21 cellular contexts compared by ENCODE assay signal in genomic region chr21:46181953-46182547, GRCh38. TPM values are rescaled to one million over a fixed set of nuclear protein-coding genes. Genes with fewer than 3 reads are reported as not detected.
DNase-seq lines count a peak whose midpoint lies in the region; ATAC-seq and TF ChIP-seq lines count a peak whose summit lies in the region.
"Had no signal": no experiment of that assay in that cellular context is flagged by ENCODE, and none has a peak within 500 bp of the region (broad histone marks: within the 10 kb centered on the region; RNA-seq: fewer than 3 reads in every experiment).

No MANE protein-coding gene starts in this region.

- H3K27me3 Mint-ChIP-seq in WTC11 (ENCODE audit: low read depth) (no peaks in the 10 kb centered on the region), mesothelial cell of epicardium (ENCODE audit: low read depth) (no peaks in the 10 kb centered on the region), type B pancreatic cell (no peaks in the 10 kb centered on the region)
- H3K27me3 Mint-ChIP-seq: brain, IgD-negative memory B cell had no signal

- intact Hi-C loops in cardiac septum (cut with DNase I), result no loop called here
- intact Hi-C loops in Right ventricle myocardium inferior (cut with DNase I), result no loop called here

- CTCF ChIA-PET in WTC11 (lab: Charles Lee), result interaction anchor here (1.2 to 2.0 kb wide), 4 partner anchors 9 to 39 kb away, joined by 3 to 8 read pairs (median 6); no protein-coding TSS in a partner anchor

- H3K4me3 Mint-ChIP-seq in WTC11, result peak overlapping the region; percentile 31; the same call in 1 of the 2 replicates
- H3K4me3 Mint-ChIP-seq in mesothelial cell of epicardium, result peak overlapping the region; percentile 49
- peak overlapping the region; percentile 65 for H3K4me3 Mint-ChIP-seq in type B pancreatic cell

- peaks cover 13% of the 10 kb centered on the region for H3K9me3 Mint-ChIP-seq in WTC11
- peaks cover 11% of the 10 kb centered on the region for H3K9me3 Mint-ChIP-seq in mesothelial cell of epicardium
- H3K9me3 Mint-ChIP-seq in type B pancreatic cell, result no peaks in the 10 kb centered on the region

- peaks cover 11% of the 10 kb centered on the region for H3K36me3 Mint-ChIP-seq in WTC11
- H3K36me3 Mint-ChIP-seq in mesothelial cell of epicardium, result peaks cover 12% of the 10 kb centered on the region
- peaks cover 7% of the 10 kb centered on the region for H3K36me3 Mint-ChIP-seq in type B pancreatic cell

- DNase-seq in cardiac septum (ENCODE audit: low spot score), result peak; percentile 53
- DNase-seq in Right ventricle myocardium inferior (ENCODE audit: missing footprints), result no peak
- no peak for DNase-seq in WTC11 (ENCODE audit: low spot score)
- DNase-seq in mesothelial cell of epicardium (ENCODE audit: low spot score in 2 of 2, unreplicated experiment in 2 of 2), result no peak
- DNase-seq in type B pancreatic cell (ENCODE audit: extremely low spot score, unreplicated experiment), result peak; percentile 70
- no peak for DNase-seq in COR-L47 (lab: John Stamatoyannopoulos, UW)
- no peak for DNase-seq in left lobe of liver (ENCODE audit: low spot score)
- DNase-seq: C1 segment of cervical spinal cord; effector memory CD4-positive, alpha-beta T cell; foreskin keratinocyte; NCI-H1105; NCI-H2081; NCI-H345; NCI-H748 treated with DMSO at 0.1 percent for 48 hours; stimulated activated CD4-positive, alpha-beta T cell treated with anti-CD3 and anti-CD28 coated beads, Interleukin-1b, Interleukin-23, amount 100 ng/mL, for 48 hours; substantia nigra had no signal

- ATAC-seq in Right ventricle myocardium inferior (no peak), WTC11 (no peak), GM18873 (IDR thresholded peaks at IDR 0.05; ENCODE audit: low FRiP score, unreplicated experiment) (no peak), left lobe of liver (no peak)
- ATAC-seq: foreskin keratinocyte, HCT116 had no signal

- H3K27ac Mint-ChIP-seq in WTC11 (no peak overlapping the region), mesothelial cell of epicardium (peak overlapping the region; percentile 16), type B pancreatic cell (no peak overlapping the region)

- TF ChIP-seq CTCF in WTC11 (IDR thresholded peaks at IDR 0.05) (no peak), mesothelial cell of epicardium (IDR thresholded peaks at IDR 0.05; ENCODE audit: unreplicated experiment) (no peak), type B pancreatic cell (conservative IDR thresholded peaks at IDR 0.05) (no peak)

- POLR2A ChIA-PET in WTC11 (lab: Charles Lee), result no interaction called here

- peaks cover 19% of the 10 kb centered on the region for H3K4me1 Mint-ChIP-seq in WTC11
- peaks cover 6% of the 10 kb centered on the region for H3K4me1 Mint-ChIP-seq in mesothelial cell of epicardium
- H3K4me1 Mint-ChIP-seq in type B pancreatic cell (ENCODE audit: unreplicated experiment), result peaks cover 4% of the 10 kb centered on the region

TF ChIP-seq in WTC11, 78 proteins besides CTCF, POLR2A, EP300 and RAD21 (continues in another document):
- no peak for TF ChIP-seq RORB (CRISPR knock-in tag; IDR thresholded peaks at IDR 0.05)
- no peak for TF ChIP-seq OVOL2 (CRISPR knock-in tag; IDR thresholded peaks at IDR 0.05; ENCODE audit: borderline replicate concordance)
- TF ChIP-seq ZNF281 (CRISPR knock-in tag; IDR thresholded peaks at IDR 0.05), result no peak
- TF ChIP-seq SOX15 (CRISPR knock-in tag; IDR thresholded peaks at IDR 0.05), result no peak
- TF ChIP-seq GABPB1 (CRISPR knock-in tag; IDR thresholded peaks at IDR 0.05), result no peak
- TF ChIP-seq ELF4 (CRISPR knock-in tag; IDR thresholded peaks at IDR 0.05; ENCODE audit: low read depth), result no peak
- TF ChIP-seq, protein P1, sequence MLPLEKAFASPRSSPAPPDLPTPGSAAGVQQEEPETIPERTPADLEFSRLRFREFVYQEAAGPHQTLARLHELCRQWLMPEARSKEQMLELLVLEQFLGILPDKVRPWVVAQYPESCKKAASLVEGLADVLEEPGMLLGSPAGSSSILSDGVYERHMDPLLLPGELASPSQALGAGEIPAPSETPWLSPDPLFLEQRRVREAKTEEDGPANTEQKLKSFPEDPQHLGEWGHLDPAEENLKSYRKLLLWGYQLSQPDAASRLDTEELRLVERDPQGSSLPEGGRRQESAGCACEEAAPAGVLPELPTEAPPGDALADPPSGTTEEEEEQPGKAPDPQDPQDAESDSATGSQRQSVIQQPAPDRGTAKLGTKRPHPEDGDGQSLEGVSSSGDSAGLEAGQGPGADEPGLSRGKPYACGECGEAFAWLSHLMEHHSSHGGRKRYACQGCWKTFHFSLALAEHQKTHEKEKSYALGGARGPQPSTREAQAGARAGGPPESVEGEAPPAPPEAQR (CRISPR knock-in tag; IDR thresholded peaks at IDR 0.05), result no peak
- no peak for TF ChIP-seq ZBTB43 (CRISPR knock-in tag; IDR thresholded peaks at IDR 0.05)
- TF ChIP-seq, protein P2, sequence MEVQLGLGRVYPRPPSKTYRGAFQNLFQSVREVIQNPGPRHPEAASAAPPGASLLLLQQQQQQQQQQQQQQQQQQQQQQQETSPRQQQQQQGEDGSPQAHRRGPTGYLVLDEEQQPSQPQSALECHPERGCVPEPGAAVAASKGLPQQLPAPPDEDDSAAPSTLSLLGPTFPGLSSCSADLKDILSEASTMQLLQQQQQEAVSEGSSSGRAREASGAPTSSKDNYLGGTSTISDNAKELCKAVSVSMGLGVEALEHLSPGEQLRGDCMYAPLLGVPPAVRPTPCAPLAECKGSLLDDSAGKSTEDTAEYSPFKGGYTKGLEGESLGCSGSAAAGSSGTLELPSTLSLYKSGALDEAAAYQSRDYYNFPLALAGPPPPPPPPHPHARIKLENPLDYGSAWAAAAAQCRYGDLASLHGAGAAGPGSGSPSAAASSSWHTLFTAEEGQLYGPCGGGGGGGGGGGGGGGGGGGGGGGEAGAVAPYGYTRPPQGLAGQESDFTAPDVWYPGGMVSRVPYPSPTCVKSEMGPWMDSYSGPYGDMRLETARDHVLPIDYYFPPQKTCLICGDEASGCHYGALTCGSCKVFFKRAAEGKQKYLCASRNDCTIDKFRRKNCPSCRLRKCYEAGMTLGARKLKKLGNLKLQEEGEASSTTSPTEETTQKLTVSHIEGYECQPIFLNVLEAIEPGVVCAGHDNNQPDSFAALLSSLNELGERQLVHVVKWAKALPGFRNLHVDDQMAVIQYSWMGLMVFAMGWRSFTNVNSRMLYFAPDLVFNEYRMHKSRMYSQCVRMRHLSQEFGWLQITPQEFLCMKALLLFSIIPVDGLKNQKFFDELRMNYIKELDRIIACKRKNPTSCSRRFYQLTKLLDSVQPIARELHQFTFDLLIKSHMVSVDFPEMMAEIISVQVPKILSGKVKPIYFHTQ (CRISPR knock-in tag; IDR thresholded peaks at IDR 0.05), result no peak

RNA-seq across cellular contexts. Expression of gene SPATC1L, which starts 2.2 kb away (rescaled TPM):
- total RNA-seq in cardiac septum, result 7.3 TPM
- 7.7 TPM for total RNA-seq in Right ventricle myocardium inferior
- 56.5 to 61.7 TPM (median 57.6 TPM) in 3 replicates for total RNA-seq in WTC11 (2021)
- total RNA-seq in mesothelial cell of epicardium, result 27.5 to 28.1 TPM (median 27.6 TPM) in 3 replicates
- 18.5 and 24.7 TPM in 2 replicates for total RNA-seq in type B pancreatic cell (ENCODE audit: low replicate concordance)
- total RNA-seq in left lobe of liver, result 0.40 TPM

RNA-seq across cellular contexts. Expression of gene FTCD, which starts 26.7 kb away (rescaled TPM):
- total RNA-seq in cardiac septum (0.83 TPM), Right ventricle myocardium inferior (1.2 TPM), WTC11 (2021) (6.1 to 9.6 TPM (median 9.5 TPM) in 3 replicates), mesothelial cell of epicardium (8.8 to 12.5 TPM (median 9.6 TPM) in 3 replicates), type B pancreatic cell (ENCODE audit: low replicate concordance) (26.9 and 45.0 TPM in 2 replicates), left lobe of liver (668 TPM)
- total RNA-seq: foreskin keratinocyte, M059J had no signal

RNA-seq across cellular contexts. Expression of gene LSS, which starts 46.5 kb away (rescaled TPM):
- total RNA-seq in cardiac septum (34.9 TPM), Right ventricle myocardium inferior (61.0 TPM), WTC11 (2021) (79.9 to 101 TPM (median 92.6 TPM) in 3 replicates), mesothelial cell of epicardium (78.2 to 85.8 TPM (median 80.6 TPM) in 3 replicates), type B pancreatic cell (ENCODE audit: low replicate concordance) (60.7 and 70.2 TPM in 2 replicates), left lobe of liver (67.9 TPM)

Comparison
In these comparisons a context has a peak if more than half of its experiments do, and no peak if none do; other contexts are left out.
1. DNase-seq: peak in cardiac septum (single experiment) and type B pancreatic cell (single experiment); none in Right ventricle myocardium inferior (single experiment), WTC11 (single experiment), mesothelial cell of epicardium (0 of 2), COR-L47 (single experiment) and left lobe of liver (single experiment).
2. RNA of gene FTCD, which starts 26.7 kb away (total RNA-seq): 668 TPM in left lobe of liver (single experiment); 26.9 to 45.0 TPM in type B pancreatic cell, 8.8 to 12.5 TPM in mesothelial cell of epicardium, 6.1 to 9.6 TPM in WTC11, 1.2 TPM in Right ventricle myocardium inferior (single experiment) and 0.83 TPM in cardiac septum (single experiment); every median in the first group is over 10 times any median in the second.
3. Peak in every context shown above with its lines, with median percentiles within 50 percentile points of each other: H3K4me3 Mint-ChIP-seq.